ENCODE assay signal across 10 cellular contexts in genomic region chr11:64880240-64881001, GRCh38. TPM values are rescaled to one million over a fixed set of nuclear protein-coding genes. Genes with fewer than 3 reads are reported as not detected.
DNase-seq lines count a peak whose midpoint lies in the region; ATAC-seq, FAIRE-seq and TF ChIP-seq lines count a peak whose summit lies in the region.
"Had no signal": no experiment of that assay in that cellular context is flagged by ENCODE, and none has a peak within 500 bp of the region (broad histone marks: within the 10 kb centered on the region; RNA-seq: fewer than 3 reads in every experiment).

No MANE protein-coding gene starts in this region.

- DNase-seq in HepG2 (ENCODE audit: low spot score) (no peak), aorta (peak; percentile 58 to 69), NCI-H510A treated with DMSO at 0.1 percent for 48 hours (lab: John Stamatoyannopoulos, UW) (no peak), RCC 7860 (ENCODE audit: low spot score) (no peak)
- peak; percentile 16 for DNase-seq in activated naive CD8-positive, alpha-beta T cell treated with anti-CD3 and anti-CD28 coated beads, Interleukin-2, amount 50 U/mL, for 24 hours
- DNase-seq in naive thymus-derived CD4-positive, alpha-beta T cell: peak in 3 of 9 donors; percentile 34 to 48 (median 47)
- DNase-seq: NCI-H446 treated with DMSO at 0.1 percent for 48 hours had no signal

- intact Hi-C loops in HepG2 (cut with micrococcal nuclease; ENCODE audit: unreplicated experiment) (no loop called here), aorta (cut with DNase I) (no loop called here)
- intact Hi-C loops in naive thymus-derived CD4-positive, alpha-beta T cell (cut with micrococcal nuclease): no loop called here

- TF ChIP-seq RAD21 in liver (IDR thresholded peaks at IDR 0.05) (no peak), HepG2 (CRISPR knock-in tag; IDR thresholded peaks at IDR 0.05) (no peak)

- no peak for TF ChIP-seq EP300 in HepG2 (IDR thresholded peaks at IDR 0.05; ENCODE audit: low read depth in 2 of 2, low read length in 2 of 2)
- TF ChIP-seq EP300 in HepG2 (CRISPR knock-in tag; IDR thresholded peaks at IDR 0.05; ENCODE audit: borderline replicate concordance): no peak

- H3K4me3 ChIP-seq in liver (ENCODE audit: low read depth in 1 of 3, low read length in 3 of 3): no peak overlapping the region
- no peak overlapping the region for H3K4me3 ChIP-seq in HepG2 (replicated peaks in 1 of 3; ENCODE audit: insufficient read depth in 1 of 3, low read depth in 2 of 3, low read length in 3 of 3)
- peak overlapping the region; percentile 54 for H3K4me3 ChIP-seq in naive thymus-derived CD4-positive, alpha-beta T cell (ENCODE audit: low read length)
- no peak overlapping the region for H3K4me3 ChIP-seq in aorta (ENCODE audit: low read length in 2 of 2)

- H3K9me3 Mint-ChIP-seq in activated naive CD8-positive, alpha-beta T cell treated with anti-CD3 and anti-CD28 coated beads, Interleukin-2, amount 50 U/mL, for 24 hours: no peaks in the 10 kb centered on the region
- peaks cover 0 to 3% (median 0%) of the 10 kb centered on the region in 11 donors for H3K9me3 Mint-ChIP-seq in naive thymus-derived CD4-positive, alpha-beta T cell

- no peak overlapping the region for H3K4me2 ChIP-seq in HepG2 (ENCODE audit: low read depth, low read length)

- 79% methylated on average over 14 of the region's 14 CpGs for WGBS in liver
- WGBS in HepG2 (ENCODE audit: low lambda C conversion rate): 60% methylated on average over 8 of the region's 14 CpGs
- WGBS in aorta, 2 donors: 88% methylated on average over 14 of the region's 14 CpGs

- no TSS peak for BruUV-seq in HepG2 (replicated peaks; lab: Mats Ljungman, UMichigan)

- H3K4me1 Mint-ChIP-seq in activated naive CD8-positive, alpha-beta T cell treated with anti-CD3 and anti-CD28 coated beads, Interleukin-2, amount 50 U/mL, for 24 hours: peaks cover 64% of the 10 kb centered on the region
- peaks cover 43 to 58% (median 52%) of the 10 kb centered on the region in 7 donors for H3K4me1 Mint-ChIP-seq in naive thymus-derived CD4-positive, alpha-beta T cell

- CTCF ChIA-PET in HepG2 (lab: Yijun Ruan, JAX; ENCODE audit: low intra/inter-chr PET ratio, low total read pairs): no interaction called here
- CTCF ChIA-PET in naive thymus-derived CD4-positive, alpha-beta T cell (lab: Charles Lee): interaction anchor here (0.6 to 30.3 kb wide), 4 partner anchors 13 to 148 kb away, joined by 3 to 945 read pairs (median 4); partner anchors contain the start of gene CDC42BPG

- H3K4me1 ChIP-seq in liver (ENCODE audit: control insufficient read depth in 4 of 4, insufficient read depth in 4 of 4, low read length in 3 of 4) (peaks cover 9 to 46% (median 37%) of the 10 kb centered on the region in 4 donors), HepG2 (ENCODE audit: insufficient read depth, low read length) (peaks cover 62% of the 10 kb centered on the region), aorta (ENCODE audit: control insufficient read depth in 1 of 2, insufficient read depth in 2 of 2, low read length in 2 of 2) (no peaks in the 10 kb centered on the region)
- H3K4me1 ChIP-seq in naive thymus-derived CD4-positive, alpha-beta T cell (ENCODE audit: control insufficient read depth in 2 of 2, insufficient read depth in 2 of 2, low read length in 2 of 2): peaks cover 31 to 34% of the 10 kb centered on the region in 2 donors

- POLR2A ChIA-PET in HepG2 (lab: Yijun Ruan, JAX): interaction anchor here (0.6 to 10.4 kb wide), 4 partner anchors 7 to 694 kb away, joined by 3 to 132 read pairs (median 16); partner anchors contain the start of gene STIP1
- POLR2A ChIA-PET in naive thymus-derived CD4-positive, alpha-beta T cell (lab: Charles Lee): interaction anchor here (1.1 to 26.0 kb wide), 7 partner anchors 8 to 237 kb away, joined by 3 to 1324 read pairs (median 4); partner anchors contain the start of genes CDC42BPG, RASGRP2 and ZNHIT2

- no peaks in the 10 kb centered on the region for H4K20me1 ChIP-seq in HepG2 (ENCODE audit: insufficient read depth, low read length)

- ATAC-seq in HepG2 (no peak), aorta (ENCODE audit: low FRiP score) (no peak), GM18858 (IDR thresholded peaks at IDR 0.05; ENCODE audit: unreplicated experiment) (no peak)
- no peak for ATAC-seq in activated naive CD8-positive, alpha-beta T cell treated with anti-CD3 and anti-CD28 coated beads, Interleukin-2, amount 50 U/mL, for 24 hours
- no peak for ATAC-seq in naive thymus-derived CD4-positive, alpha-beta T cell

- H3K36me3 ChIP-seq in liver (ENCODE audit: control insufficient read depth in 4 of 4, insufficient read depth in 3 of 4, low read depth in 1 of 4, low read length in 3 of 4): no peaks in the 10 kb centered on the region
- H3K36me3 ChIP-seq in HepG2 (replicated peaks in 1 of 2; ENCODE audit: control insufficient read depth in 1 of 2, insufficient read depth in 2 of 2, low read length in 2 of 2): no peaks in the 10 kb centered on the region
- peaks cover 0 to 7% (median 0%) of the 10 kb centered on the region in 3 experiments for H3K36me3 ChIP-seq in naive thymus-derived CD4-positive, alpha-beta T cell (ENCODE audit: control insufficient read depth in 2 of 3, insufficient read depth in 3 of 3, low read length in 3 of 3)
- H3K36me3 ChIP-seq in aorta (ENCODE audit: control insufficient read depth in 1 of 2, insufficient read depth in 2 of 2, low read length in 1 of 2): no peaks in the 10 kb centered on the region

- no peak for TF ChIP-seq CTCF in liver (IDR thresholded peaks at IDR 0.05; ENCODE audit: low read depth, low read length, missing input control)
- TF ChIP-seq CTCF in HepG2 (CRISPR knock-in tag; IDR thresholded peaks at IDR 0.05): no peak

- H3K27ac ChIP-seq in liver (ENCODE audit: low read depth in 1 of 2, low read length in 2 of 2): peak overlapping the region; percentile 59 to 75
- no peak overlapping the region for H3K27ac ChIP-seq in HepG2 (ENCODE audit: extremely low read length, insufficient read depth, low read length)
- peak overlapping the region; percentile 81 for H3K27ac ChIP-seq in naive thymus-derived CD4-positive, alpha-beta T cell (ENCODE audit: low read depth, low read length)
- H3K27ac ChIP-seq in aorta (ENCODE audit: low read depth in 1 of 2, low read length in 2 of 2): no peak overlapping the region

- H3K9me3 ChIP-seq in liver (ENCODE audit: control insufficient read depth in 4 of 4, low read length in 3 of 4): no peaks in the 10 kb centered on the region
- no peaks in the 10 kb centered on the region for H3K9me3 ChIP-seq in HepG2 (ENCODE audit: low read length)
- no peaks in the 10 kb centered on the region for H3K9me3 ChIP-seq in naive thymus-derived CD4-positive, alpha-beta T cell (ENCODE audit: control insufficient read depth in 2 of 3, low read length in 3 of 3)
- H3K9me3 ChIP-seq in aorta (ENCODE audit: control insufficient read depth, low read length): no peaks in the 10 kb centered on the region

- TF ChIP-seq POLR2A in HepG2 (IDR thresholded peaks at IDR 0.05; ENCODE audit: insufficient read depth in 1 of 2, low read depth in 2 of 2, low read length in 2 of 2): no peak

- H3K27me3 Mint-ChIP-seq in activated naive CD8-positive, alpha-beta T cell treated with anti-CD3 and anti-CD28 coated beads, Interleukin-2, amount 50 U/mL, for 24 hours: no peaks in the 10 kb centered on the region
- H3K27me3 Mint-ChIP-seq in naive thymus-derived CD4-positive, alpha-beta T cell: no peaks in the 10 kb centered on the region

- FAIRE-seq in HepG2 (lab: Jason Lieb, UNC) (no peak), RCC 7860 (lab: Jason Lieb, UNC) (no peak)

- H3K9ac ChIP-seq in liver (ENCODE audit: low read depth in 1 of 2, low read length in 2 of 2) (no peak overlapping the region), HepG2 (ENCODE audit: insufficient read depth, low read depth, low read length) (no peak overlapping the region)

- H3K36me3 Mint-ChIP-seq in activated naive CD8-positive, alpha-beta T cell treated with anti-CD3 and anti-CD28 coated beads, Interleukin-2, amount 50 U/mL, for 24 hours (ENCODE audit: low read depth): peaks cover 18% of the 10 kb centered on the region
- peaks cover 0 to 20% (median 11%) of the 10 kb centered on the region in 5 donors for H3K36me3 Mint-ChIP-seq in naive thymus-derived CD4-positive, alpha-beta T cell

- peak overlapping the region; percentile 93 for H3K27ac Mint-ChIP-seq in activated naive CD8-positive, alpha-beta T cell treated with anti-CD3 and anti-CD28 coated beads, Interleukin-2, amount 50 U/mL, for 24 hours
- H3K27ac Mint-ChIP-seq in naive thymus-derived CD4-positive, alpha-beta T cell: peak overlapping the region; percentile 88 to 98 (median 94)

- in situ Hi-C loops in HepG2 (cut with HindIII; ENCODE audit: extremely low pct_ligation_motif_present, low pct_unique_long_range_greater_than_20kb): no loop called here

- H3K4me3 Mint-ChIP-seq in activated naive CD8-positive, alpha-beta T cell treated with anti-CD3 and anti-CD28 coated beads, Interleukin-2, amount 50 U/mL, for 24 hours: peak overlapping the region; percentile 98
- peak overlapping the region; percentile 90 to 99 (median 97) for H3K4me3 Mint-ChIP-seq in naive thymus-derived CD4-positive, alpha-beta T cell

- peaks cover 27% of the 10 kb centered on the region for H3K79me2 ChIP-seq in HepG2 (ENCODE audit: insufficient read depth, low read length)

- H3K27me3 ChIP-seq in liver (ENCODE audit: control insufficient read depth in 4 of 4, insufficient read depth in 4 of 4, low read length in 3 of 4) (no peaks in the 10 kb centered on the region), HepG2 (ENCODE audit: control insufficient read depth in 1 of 2, insufficient read depth in 2 of 2, low read length in 2 of 2) (no peaks in the 10 kb centered on the region; a peak in 1 of 5 replicates), aorta (ENCODE audit: control insufficient read depth in 1 of 2, insufficient read depth in 2 of 2, low read length in 1 of 2) (peaks cover 0 to 2% of the 10 kb centered on the region in 2 donors)
- H3K27me3 ChIP-seq in naive thymus-derived CD4-positive, alpha-beta T cell (ENCODE audit: control insufficient read depth in 2 of 2, insufficient read depth in 2 of 2, low read length in 2 of 2): no peaks in the 10 kb centered on the region

- no peak overlapping the region for H2AFZ ChIP-seq in HepG2 (ENCODE audit: low read length)

RNA-seq across cellular contexts. Expression of gene EHD1, which starts 2.0 kb away (rescaled TPM):
- 10 to 100 TPM; 27.3 to 36.4 TPM for total RNA-seq in liver
- polyA plus RNA-seq in liver: 10 to 100 TPM in 1 of 2 donors, 1 to 10 TPM in 1; 8.3 to 11.1 TPM
- 22.0 and 26.6 TPM in 2 replicates for total RNA-seq in HepG2 (2016; rRNA removed; fragmentation: Illumina TruSeq; extraction: Trizol)
- 8.1 and 9.7 TPM in 2 replicates for total RNA-seq in HepG2 (2016; cell fraction: cytosol; rRNA removed; fragmentation: Illumina TruSeq; extraction: Trizol; ENCODE audit: low read depth)
- 22.9 and 29.1 TPM in 2 replicates for total RNA-seq in HepG2 (2016; cell fraction: insoluble cytoplasmic fraction; rRNA removed; fragmentation: Illumina TruSeq; extraction: Trizol)
- 11.0 and 11.5 TPM in 2 replicates for total RNA-seq in HepG2 (2016; cell fraction: membrane; rRNA removed; fragmentation: Illumina TruSeq; extraction: Trizol)
- 16.8 and 19.6 TPM in 2 replicates for total RNA-seq in HepG2 (2016; cell fraction: nucleus; rRNA removed; fragmentation: Illumina TruSeq; extraction: Trizol)
- 23.6 and 29.4 TPM in 2 replicates for polyA plus RNA-seq in HepG2 (2011; rRNA removed)
- 20.8 and 31.1 TPM in 2 replicates for polyA plus RNA-seq in HepG2 (2011; cell fraction: cytosol; rRNA removed)
- polyA plus RNA-seq in HepG2 (2011; cell fraction: nucleus; rRNA removed): 42.3 and 43.0 TPM in 2 replicates
- polyA plus RNA-seq in HepG2 (2012): 18.8 and 23.3 TPM in 2 replicates
- 3.5 and 3.9 TPM in 2 replicates for polyA plus RNA-seq in HepG2 (2016; cell fraction: cytosol; fragmentation: Illumina TruSeq; extraction: Trizol; ENCODE audit: low read depth)
- 29.0 and 35.3 TPM in 2 replicates for polyA plus RNA-seq in HepG2 (2016; cell fraction: insoluble cytoplasmic fraction; fragmentation: Illumina TruSeq; extraction: Trizol; ENCODE audit: low read depth)
- polyA plus RNA-seq in HepG2 (2016; cell fraction: membrane; fragmentation: Illumina TruSeq; extraction: Trizol; ENCODE audit: low read depth): 7.9 and 9.3 TPM in 2 replicates
- 33.4 and 34.4 TPM in 2 replicates for polyA plus RNA-seq in HepG2 (2016; cell fraction: nucleus; fragmentation: Illumina TruSeq; extraction: Trizol; ENCODE audit: insufficient read depth, low read depth)
- polyA minus RNA-seq in HepG2 (2011; rRNA and poly(A)+ RNA removed; ENCODE audit: low replicate concordance): 63.9 and 78.7 TPM in 2 replicates
- 21.2 and 28.0 TPM in 2 replicates for polyA minus RNA-seq in HepG2 (2011; cell fraction: cytosol; rRNA and poly(A)+ RNA removed)
- 15.5 and 22.1 TPM in 2 replicates for polyA minus RNA-seq in HepG2 (2011; cell fraction: nucleus; rRNA and poly(A)+ RNA removed)
- 100 to 1,000 TPM; 124 to 263 (median 208) TPM for total RNA-seq in naive thymus-derived CD4-positive, alpha-beta T cell
- 100 to 1,000 TPM; 102 to 141 TPM for polyA plus RNA-seq in naive thymus-derived CD4-positive, alpha-beta T cell
- 100 to 1,000 TPM in 1 of 2 donors, 10 to 100 TPM in 1; 61.8 to 122 TPM for total RNA-seq in aorta
- 10 to 100 TPM; 14.4 to 28.8 TPM for polyA plus RNA-seq in aorta

RNA-seq across cellular contexts. Expression of gene CDC42BPG, which starts 36.0 kb away (rescaled TPM):
- total RNA-seq in liver (1 to 10 TPM in 1 of 2 donors, under 1 TPM in 1; 0.75 to 1.2 TPM), HepG2 (2016; rRNA removed; fragmentation: Illumina TruSeq; extraction: Trizol) (0.77 and 1.4 TPM in 2 replicates), aorta (1 to 10 TPM in 1 of 2 donors, under 1 TPM in 1; 0.29 to 1.2 TPM)
- polyA plus RNA-seq in liver (under 1 TPM; 0.18 to 0.40 TPM), HepG2 (2011; rRNA removed) (0.55 and 0.99 TPM in 2 replicates), aorta (1 to 10 TPM in 1 of 2 donors, under 1 TPM in 1; 0.56 to 6.0 TPM)
- total RNA-seq in HepG2 (2016; cell fraction: cytosol; rRNA removed; fragmentation: Illumina TruSeq; extraction: Trizol; ENCODE audit: low read depth): 0.10 and 0.35 TPM in 2 replicates
- 0.42 and 1.4 TPM in 2 replicates for total RNA-seq in HepG2 (2016; cell fraction: insoluble cytoplasmic fraction; rRNA removed; fragmentation: Illumina TruSeq; extraction: Trizol)
- total RNA-seq in HepG2 (2016; cell fraction: membrane; rRNA removed; fragmentation: Illumina TruSeq; extraction: Trizol): 0.37 and 0.38 TPM in 2 replicates
- total RNA-seq in HepG2 (2016; cell fraction: nucleus; rRNA removed; fragmentation: Illumina TruSeq; extraction: Trizol): 1.8 and 2.0 TPM in 2 replicates
- polyA plus RNA-seq in HepG2 (2011; cell fraction: cytosol; rRNA removed): 0.34 and 0.54 TPM in 2 replicates
- 6.3 and 7.3 TPM in 2 replicates for polyA plus RNA-seq in HepG2 (2011; cell fraction: nucleus; rRNA removed)
- polyA plus RNA-seq in HepG2 (2012): 1.2 and 1.3 TPM in 2 replicates
- polyA plus RNA-seq in HepG2 (2016; cell fraction: cytosol; fragmentation: Illumina TruSeq; extraction: Trizol; ENCODE audit: low read depth): 0.06 and 0.11 TPM in 2 replicates
- 0.63 and 0.75 TPM in 2 replicates for polyA plus RNA-seq in HepG2 (2016; cell fraction: insoluble cytoplasmic fraction; fragmentation: Illumina TruSeq; extraction: Trizol; ENCODE audit: low read depth)
- polyA plus RNA-seq in HepG2 (2016; cell fraction: membrane; fragmentation: Illumina TruSeq; extraction: Trizol; ENCODE audit: low read depth): 0.24 and 0.70 TPM in 2 replicates
- polyA plus RNA-seq in HepG2 (2016; cell fraction: nucleus; fragmentation: Illumina TruSeq; extraction: Trizol; ENCODE audit: insufficient read depth, low read depth): 4.9 and 5.6 TPM in 2 replicates
- 1.3 and 2.7 TPM in 2 replicates for polyA minus RNA-seq in HepG2 (2011; rRNA and poly(A)+ RNA removed; ENCODE audit: low replicate concordance)
- polyA minus RNA-seq in HepG2 (2011; cell fraction: cytosol; rRNA and poly(A)+ RNA removed): 0.59 and 1.6 TPM in 2 replicates
- 1.9 and 4.0 TPM in 2 replicates for polyA minus RNA-seq in HepG2 (2011; cell fraction: nucleus; rRNA and poly(A)+ RNA removed)
- total RNA-seq in naive thymus-derived CD4-positive, alpha-beta T cell: 1 to 10 TPM in 4 of 5 experiments, under 1 TPM in 1; 0.22 to 9.2 (median 8.1) TPM
- polyA plus RNA-seq in naive thymus-derived CD4-positive, alpha-beta T cell: under 1 TPM; 0.27 to 0.47 TPM

RNA-seq across cellular contexts. Expression of gene ATG2A, which starts 36.6 kb away (rescaled TPM):
- 10 to 100 TPM; 18.3 to 27.8 TPM for total RNA-seq in liver
- polyA plus RNA-seq in liver: 10 to 100 TPM; 15.6 to 34.1 TPM
- 6.5 and 6.7 TPM in 2 replicates for total RNA-seq in HepG2 (2016; rRNA removed; fragmentation: Illumina TruSeq; extraction: Trizol)
- 5.0 and 5.3 TPM in 2 replicates for total RNA-seq in HepG2 (2016; cell fraction: cytosol; rRNA removed; fragmentation: Illumina TruSeq; extraction: Trizol; ENCODE audit: low read depth)
- 5.7 and 6.9 TPM in 2 replicates for total RNA-seq in HepG2 (2016; cell fraction: insoluble cytoplasmic fraction; rRNA removed; fragmentation: Illumina TruSeq; extraction: Trizol)
- 3.5 and 4.7 TPM in 2 replicates for total RNA-seq in HepG2 (2016; cell fraction: membrane; rRNA removed; fragmentation: Illumina TruSeq; extraction: Trizol)
- 7.1 and 8.3 TPM in 2 replicates for total RNA-seq in HepG2 (2016; cell fraction: nucleus; rRNA removed; fragmentation: Illumina TruSeq; extraction: Trizol)
- 8.0 and 13.2 TPM in 2 replicates for polyA plus RNA-seq in HepG2 (2011; rRNA removed)
- polyA plus RNA-seq in HepG2 (2011; cell fraction: cytosol; rRNA removed): 4.6 and 6.5 TPM in 2 replicates
- 81.8 and 92.1 TPM in 2 replicates for polyA plus RNA-seq in HepG2 (2011; cell fraction: nucleus; rRNA removed)
- 14.9 and 21.4 TPM in 2 replicates for polyA plus RNA-seq in HepG2 (2012)
- polyA plus RNA-seq in HepG2 (2016; cell fraction: cytosol; fragmentation: Illumina TruSeq; extraction: Trizol; ENCODE audit: low read depth): 1.0 and 1.2 TPM in 2 replicates
- 5.5 and 7.6 TPM in 2 replicates for polyA plus RNA-seq in HepG2 (2016; cell fraction: insoluble cytoplasmic fraction; fragmentation: Illumina TruSeq; extraction: Trizol; ENCODE audit: low read depth)
- 1.9 and 2.0 TPM in 2 replicates for polyA plus RNA-seq in HepG2 (2016; cell fraction: membrane; fragmentation: Illumina TruSeq; extraction: Trizol; ENCODE audit: low read depth)
- 19.9 and 22.1 TPM in 2 replicates for polyA plus RNA-seq in HepG2 (2016; cell fraction: nucleus; fragmentation: Illumina TruSeq; extraction: Trizol; ENCODE audit: insufficient read depth, low read depth)
- 20.7 and 23.4 TPM in 2 replicates for polyA minus RNA-seq in HepG2 (2011; rRNA and poly(A)+ RNA removed; ENCODE audit: low replicate concordance)
- 11.5 and 17.2 TPM in 2 replicates for polyA minus RNA-seq in HepG2 (2011; cell fraction: cytosol; rRNA and poly(A)+ RNA removed)
- polyA minus RNA-seq in HepG2 (2011; cell fraction: nucleus; rRNA and poly(A)+ RNA removed): 24.7 and 27.0 TPM in 2 replicates
- 100 to 1,000 TPM in 1 of 5 experiments, 10 to 100 TPM in 4; 30.6 to 105 (median 36.2) TPM for total RNA-seq in naive thymus-derived CD4-positive, alpha-beta T cell
- 1 to 10 TPM; 3.4 to 5.2 TPM for polyA plus RNA-seq in naive thymus-derived CD4-positive, alpha-beta T cell
- total RNA-seq in aorta: 10 to 100 TPM; 19.6 to 20.6 TPM
- polyA plus RNA-seq in aorta: 10 to 100 TPM in 1 of 2 donors, 1 to 10 TPM in 1; 7.0 to 34.9 TPM

RNA-seq across cellular contexts. Expression of gene PPP2R5B, which starts 44.1 kb away (rescaled TPM):
- total RNA-seq in liver (1 to 10 TPM; 5.3 to 6.6 TPM), HepG2 (2016; rRNA removed; fragmentation: Illumina TruSeq; extraction: Trizol) (1.6 and 2.3 TPM in 2 replicates), aorta (10 to 100 TPM; 32.7 to 36.8 TPM)
- polyA plus RNA-seq in liver (1 to 10 TPM; 2.9 to 4.9 TPM), HepG2 (2011; rRNA removed) (8.3 and 12.6 TPM in 2 replicates), aorta (10 to 100 TPM in 1 of 2 donors, 1 to 10 TPM in 1; 9.5 to 28.6 TPM)
- total RNA-seq in HepG2 (2016; cell fraction: cytosol; rRNA removed; fragmentation: Illumina TruSeq; extraction: Trizol; ENCODE audit: low read depth): 0.53 and 0.61 TPM in 2 replicates
- 1.6 and 2.9 TPM in 2 replicates for total RNA-seq in HepG2 (2016; cell fraction: insoluble cytoplasmic fraction; rRNA removed; fragmentation: Illumina TruSeq; extraction: Trizol)
- total RNA-seq in HepG2 (2016; cell fraction: membrane; rRNA removed; fragmentation: Illumina TruSeq; extraction: Trizol): 1.7 and 1.9 TPM in 2 replicates
- 1.9 and 2.8 TPM in 2 replicates for total RNA-seq in HepG2 (2016; cell fraction: nucleus; rRNA removed; fragmentation: Illumina TruSeq; extraction: Trizol)
- 5.2 and 5.5 TPM in 2 replicates for polyA plus RNA-seq in HepG2 (2011; cell fraction: cytosol; rRNA removed)
- polyA plus RNA-seq in HepG2 (2011; cell fraction: nucleus; rRNA removed): 38.0 and 39.6 TPM in 2 replicates
- polyA plus RNA-seq in HepG2 (2012): 6.5 and 7.2 TPM in 2 replicates
- 0.45 and 0.76 TPM in 2 replicates for polyA plus RNA-seq in HepG2 (2016; cell fraction: cytosol; fragmentation: Illumina TruSeq; extraction: Trizol; ENCODE audit: low read depth)
- polyA plus RNA-seq in HepG2 (2016; cell fraction: insoluble cytoplasmic fraction; fragmentation: Illumina TruSeq; extraction: Trizol; ENCODE audit: low read depth): 1.6 and 2.0 TPM in 2 replicates
- polyA plus RNA-seq in HepG2 (2016; cell fraction: membrane; fragmentation: Illumina TruSeq; extraction: Trizol; ENCODE audit: low read depth): 1.3 and 2.0 TPM in 2 replicates
- 6.5 and 7.0 TPM in 2 replicates for polyA plus RNA-seq in HepG2 (2016; cell fraction: nucleus; fragmentation: Illumina TruSeq; extraction: Trizol; ENCODE audit: insufficient read depth, low read depth)
- polyA minus RNA-seq in HepG2 (2011; rRNA and poly(A)+ RNA removed; ENCODE audit: low replicate concordance): 4.2 and 6.0 TPM in 2 replicates
- 2.0 and 4.1 TPM in 2 replicates for polyA minus RNA-seq in HepG2 (2011; cell fraction: cytosol; rRNA and poly(A)+ RNA removed)
- 4.6 and 4.8 TPM in 2 replicates for polyA minus RNA-seq in HepG2 (2011; cell fraction: nucleus; rRNA and poly(A)+ RNA removed)
- total RNA-seq in naive thymus-derived CD4-positive, alpha-beta T cell: 10 to 100 TPM; 11.9 to 19.1 (median 18.8) TPM
- 1 to 10 TPM; 4.5 to 7.5 TPM for polyA plus RNA-seq in naive thymus-derived CD4-positive, alpha-beta T cell

RNA-seq across cellular contexts. Expression of gene GPHA2, which starts 55.3 kb away (rescaled TPM):
- total RNA-seq in liver (not detected), HepG2 (2016; rRNA removed; fragmentation: Illumina TruSeq; extraction: Trizol) (11.6 and 19.1 TPM in 2 replicates), aorta (not detected)
- polyA plus RNA-seq in liver (not detected), HepG2 (2011; rRNA removed) (10.1 and 13.0 TPM in 2 replicates), aorta (under 1 TPM in 1 of 2 donors, not detected in 1; 0.43 TPM)
- 5.4 and 8.4 TPM in 2 replicates for total RNA-seq in HepG2 (2016; cell fraction: cytosol; rRNA removed; fragmentation: Illumina TruSeq; extraction: Trizol; ENCODE audit: low read depth)
- 14.5 and 23.6 TPM in 2 replicates for total RNA-seq in HepG2 (2016; cell fraction: insoluble cytoplasmic fraction; rRNA removed; fragmentation: Illumina TruSeq; extraction: Trizol)
- 9.9 and 10.1 TPM in 2 replicates for total RNA-seq in HepG2 (2016; cell fraction: membrane; rRNA removed; fragmentation: Illumina TruSeq; extraction: Trizol)
- 16.1 and 16.5 TPM in 2 replicates for total RNA-seq in HepG2 (2016; cell fraction: nucleus; rRNA removed; fragmentation: Illumina TruSeq; extraction: Trizol)
- 9.1 and 24.9 TPM in 2 replicates for polyA plus RNA-seq in HepG2 (2011; cell fraction: cytosol; rRNA removed)
- 5.5 and 7.6 TPM in 2 replicates for polyA plus RNA-seq in HepG2 (2011; cell fraction: nucleus; rRNA removed)
- polyA plus RNA-seq in HepG2 (2012): 4.9 and 6.7 TPM in 2 replicates
- polyA plus RNA-seq in HepG2 (2016; cell fraction: cytosol; fragmentation: Illumina TruSeq; extraction: Trizol; ENCODE audit: low read depth): 8.6 and 12.5 TPM in 2 replicates
- 17.0 and 17.6 TPM in 2 replicates for polyA plus RNA-seq in HepG2 (2016; cell fraction: insoluble cytoplasmic fraction; fragmentation: Illumina TruSeq; extraction: Trizol; ENCODE audit: low read depth)
- 11.7 and 13.3 TPM in 2 replicates for polyA plus RNA-seq in HepG2 (2016; cell fraction: membrane; fragmentation: Illumina TruSeq; extraction: Trizol; ENCODE audit: low read depth)
- polyA plus RNA-seq in HepG2 (2016; cell fraction: nucleus; fragmentation: Illumina TruSeq; extraction: Trizol; ENCODE audit: insufficient read depth, low read depth): 33.1 and 38.1 TPM in 2 replicates
- 18.7 TPM in 1 of 2 replicates, not detected in the other for polyA minus RNA-seq in HepG2 (2011; rRNA and poly(A)+ RNA removed; ENCODE audit: low replicate concordance)
- polyA minus RNA-seq in HepG2 (2011; cell fraction: cytosol; rRNA and poly(A)+ RNA removed): 2.4 TPM in 2 replicates
- 1.1 and 1.7 TPM in 2 replicates for polyA minus RNA-seq in HepG2 (2011; cell fraction: nucleus; rRNA and poly(A)+ RNA removed)
- total RNA-seq in naive thymus-derived CD4-positive, alpha-beta T cell: under 1 TPM in 1 of 5 experiments, not detected in 4; 0.48 TPM
- polyA plus RNA-seq in naive thymus-derived CD4-positive, alpha-beta T cell: not detected
- total RNA-seq: osteocyte had no signal

Comparison
In these comparisons a context has a peak if more than half of its experiments do, and no peak if none do; other contexts are left out.
1. H3K27ac ChIP-seq: peak in liver (2 of 2) and naive thymus-derived CD4-positive, alpha-beta T cell (single experiment); none in HepG2 (single experiment) and aorta (0 of 2).
2. DNase-seq: peak in activated naive CD8-positive, alpha-beta T cell treated with anti-CD3 and anti-CD28 coated beads, Interleukin-2, amount 50 U/mL, for 24 hours (single experiment) and aorta (2 of 2); none in HepG2 (single experiment), NCI-H510A treated with DMSO at 0.1 percent for 48 hours (single experiment) and RCC 7860 (single experiment).